In genomic region chr10:21525367-21526183, GRCh38 we compare ENCODE assay signal across 8 cellular contexts. TPM values are rescaled to one million over a fixed set of nuclear protein-coding genes. Genes with fewer than 3 reads are reported as not detected.
DNase-seq lines count a peak whose midpoint lies in the region; ATAC-seq and TF ChIP-seq lines count a peak whose summit lies in the region.

Gene SKIDA1, minus strand, starts transcription at chr10:21525682. Its CDS starts 7,860 bp downstream, at chr10:21517822.

- POLR2A ChIA-PET in AG04450 (lab: Yijun Ruan, JAX), result interaction anchor here (0.7 to 1.4 kb wide), 5 partner anchors 10 to 196 kb away, joined by 3 to 9 read pairs (median 4); no protein-coding TSS in a partner anchor

- no peaks in the 10 kb centered on the region for H3K36me3 ChIP-seq in left lung

- CTCF ChIA-PET in AG04450 (lab: Charles Lee), result interaction anchor here (1.5 kb wide), 1 partner anchor 206 kb away, joined by 5 read pairs; no protein-coding TSS in a partner anchor

- H3K4me1 ChIP-seq in left lung, result peaks cover 6 to 26% of the 10 kb centered on the region in 2 donors

- ATAC-seq in GM19023 (IDR thresholded peaks at IDR 0.05; ENCODE audit: unreplicated experiment), result peak; percentile 60
- peak; percentile 46 for ATAC-seq in HG03342 (IDR thresholded peaks at IDR 0.05; ENCODE audit: unreplicated experiment)
- ATAC-seq in left lung, result peak; percentile 83

- no peaks in the 10 kb centered on the region for H3K27me3 ChIP-seq in AG04450 (ENCODE audit: control insufficient read depth, insufficient read depth, low read length)
- H3K27me3 ChIP-seq in left lung, result peaks cover 0 to 9% of the 10 kb centered on the region in 2 donors

- H3K27ac ChIP-seq in AG04450 (ENCODE audit: low read depth, low read length) (peak within 1 kb of the TSS; percentile 91), left lung (peak within 1 kb of the TSS; percentile 95 to 96)

- H3K9me3 ChIP-seq in AG04450 (ENCODE audit: control insufficient read depth, insufficient read depth, low read length) (no peaks in the 10 kb centered on the region), left lung (no peaks in the 10 kb centered on the region)

- DNase-seq in AG04450 (ENCODE audit: low read depth, low spot score) (no peak), NCI-H345 treated with DMSO at 0.1 percent for 48 hours (lab: John Stamatoyannopoulos, UW; ENCODE audit: unreplicated experiment) (peak; percentile 33), dermis blood vessel endothelial cell (peak; percentile 87), left lung (peak; percentile 90 to 95)
- DNase-seq in activated CD4-positive, CD25-positive, alpha-beta regulatory T cell treated with anti-CD3 and anti-CD28 coated beads, Interleukin-2, amount 50 U/mL, for 72 hours, result peak; percentile 71
- DNase-seq in stimulated activated CD4-positive, alpha-beta T cell treated with anti-CD3 and anti-CD28 coated beads, Interleukin-2, amount 100 ng/mL, for 48 hours, result peak; percentile 56 to 60

- H3K4me3 ChIP-seq in AG04450 (ENCODE audit: low read depth, low read length) (peak within 1 kb of the TSS; percentile 74), left lung (peak within 1 kb of the TSS; percentile 63 to 69)

- intact Hi-C loops in left lung (cut with DNase I), result no loop called here

- TF ChIP-seq CTCF in AG04450 (IDR thresholded peaks at IDR 0.05; ENCODE audit: low read depth, low read length), result no peak
- no peak for TF ChIP-seq CTCF in left lung (IDR thresholded peaks at IDR 0.05)

RNA-seq across cellular contexts. Expression of gene SKIDA1, which starts in this region (rescaled TPM):
- 0.62 and 0.63 TPM in 2 replicates for polyA plus RNA-seq in AG04450 (2011; rRNA removed)
- polyA minus RNA-seq in AG04450 (2011; rRNA and poly(A)+ RNA removed), result 0.83 and 0.87 TPM in 2 replicates
- total RNA-seq in dermis blood vessel endothelial cell (1.0 and 2.6 TPM in 2 replicates), left lung (1 to 10 TPM; 1.2 to 1.9 TPM)
